ENCODE assay signal across 19 cellular contexts in the genomic region with DNA sequence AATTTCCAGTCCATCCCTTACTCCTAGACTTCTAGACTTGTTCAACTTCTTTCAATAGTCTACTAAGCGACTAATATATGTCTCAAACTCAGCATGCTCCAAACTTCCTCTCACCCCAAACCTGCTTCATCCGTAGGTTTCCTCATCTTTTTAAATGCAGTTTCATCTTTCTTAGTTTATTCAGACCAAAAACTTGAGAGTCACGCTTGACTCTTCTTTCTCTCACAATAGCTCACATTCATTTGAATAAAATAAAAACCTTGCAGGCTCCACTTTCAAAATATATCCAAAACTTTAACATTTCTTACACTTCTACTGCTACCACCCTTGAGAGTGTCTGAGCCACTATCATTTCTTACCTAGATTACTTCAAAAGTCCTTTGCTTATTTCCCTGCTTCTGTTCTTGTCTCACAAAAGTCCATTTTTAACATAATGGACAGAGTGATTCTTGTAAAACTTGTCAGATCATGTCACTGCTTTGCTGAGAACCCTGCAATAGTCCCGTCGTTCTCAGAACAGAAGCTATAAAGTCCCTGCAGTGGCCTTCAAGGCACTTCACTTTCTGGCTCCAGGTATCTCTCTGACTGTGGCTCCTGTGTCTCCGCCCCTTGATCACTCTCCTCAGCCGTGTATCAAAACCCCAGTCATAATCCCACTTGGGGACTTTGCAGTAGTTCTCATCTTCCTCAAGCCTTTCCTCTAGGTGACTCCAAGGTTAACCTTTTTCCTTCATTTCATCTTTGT.
DNase-seq lines count a peak whose midpoint lies in the region; ATAC-seq lines count a peak whose summit lies in the region.
"Had no signal": no experiment of that assay in that cellular context is flagged by ENCODE, and none has a peak within 500 bp of the region (broad histone marks: within the 10 kb centered on the region; RNA-seq: fewer than 3 reads in every experiment).

No MANE protein-coding gene starts in this region.

- H3K4me1 Mint-ChIP-seq in IgD-negative memory B cell = peaks cover 9 to 51% (median 43%) of the 10 kb centered on the region in 3 donors
- H3K4me1 Mint-ChIP-seq: activated naive CD4-positive, alpha-beta T cell treated with anti-CD3 and anti-CD28 coated beads, Interleukin-2, amount 10 ng/mL, durations not matched to agents 7 days and 5 days; H9; naive thymus-derived CD8-positive, alpha-beta T cell had no signal

- peaks cover 2 to 4% (median 3%) of the 10 kb centered on the region in 3 donors for H3K9me3 Mint-ChIP-seq in IgD-negative memory B cell
- H3K9me3 Mint-ChIP-seq: activated naive CD4-positive, alpha-beta T cell treated with anti-CD3 and anti-CD28 coated beads, Interleukin-2, amount 10 ng/mL, durations not matched to agents 7 days and 5 days; H9 had no signal

- DNase-seq in Right ventricle myocardium inferior (ENCODE audit: missing footprints) (no peak), NCI-H2196 (lab: John Stamatoyannopoulos, UW; ENCODE audit: unreplicated experiment) (no peak), midbrain (lab: John Stamatoyannopoulos, UW) (no peak)
- DNase-seq: activated naive CD4-positive, alpha-beta T cell treated with anti-CD3 and anti-CD28 coated beads, Interleukin-2, amount 10 ng/mL, durations not matched to agents 7 days and 5 days; activated T-cell treated with anti-CD3 and anti-CD28 coated beads, Interleukin-2, amount 50 U/mL, for 48 hours; anterior cingulate cortex; Caco-2; central memory CD4-positive, alpha-beta T cell; H9; naive thymus-derived CD8-positive, alpha-beta T cell; NCI-H146; NCI-H2171 treated with DMSO at 0.1 percent for 48 hours; PC-9; stimulated activated naive CD8-positive, alpha-beta T cell treated with anti-CD3 and anti-CD28 coated beads, Interleukin-15, Interleukin-2, amounts not matched to agents 100 U/mL and 50 U/mL, for 24 hours had no signal

- H3K36me3 Mint-ChIP-seq in IgD-negative memory B cell = peaks cover 5% of the 10 kb centered on the region
- H3K36me3 Mint-ChIP-seq: activated naive CD4-positive, alpha-beta T cell treated with anti-CD3 and anti-CD28 coated beads, Interleukin-2, amount 10 ng/mL, durations not matched to agents 7 days and 5 days; naive thymus-derived CD8-positive, alpha-beta T cell had no signal

- ATAC-seq in GM19397 (IDR thresholded peaks at IDR 0.05; ENCODE audit: unreplicated experiment) (peak; percentile 50), HG02763 (IDR thresholded peaks at IDR 0.05; ENCODE audit: unreplicated experiment) (peak; percentile 56), Right ventricle myocardium inferior (no peak), GM21526 (IDR thresholded peaks at IDR 0.05; ENCODE audit: low FRiP score, unreplicated experiment) (no peak)
- ATAC-seq: gastroesophageal sphincter; naive thymus-derived CD8-positive, alpha-beta T cell; stimulated activated naive CD8-positive, alpha-beta T cell treated with anti-CD3 and anti-CD28 coated beads, Interleukin-15, Interleukin-2, amounts not matched to agents 100 U/mL and 50 U/mL, for 24 hours had no signal

- H3K4me3 Mint-ChIP-seq in IgD-negative memory B cell = peak overlapping the region in 2 of 4 donors; percentile 9 to 25
- H3K4me3 Mint-ChIP-seq: activated naive CD4-positive, alpha-beta T cell treated with anti-CD3 and anti-CD28 coated beads, Interleukin-2, amount 10 ng/mL, durations not matched to agents 7 days and 5 days; H9; naive thymus-derived CD8-positive, alpha-beta T cell had no signal

- H3K27ac Mint-ChIP-seq in IgD-negative memory B cell = peak overlapping the region; percentile 15 to 56 (median 39)
- H3K27ac Mint-ChIP-seq: activated naive CD4-positive, alpha-beta T cell treated with anti-CD3 and anti-CD28 coated beads, Interleukin-2, amount 10 ng/mL, durations not matched to agents 7 days and 5 days; H9; naive thymus-derived CD8-positive, alpha-beta T cell had no signal

- intact Hi-C loops in Right ventricle myocardium inferior (cut with DNase I) = no loop called here

- H3K27me3 Mint-ChIP-seq in IgD-negative memory B cell = no peaks in the 10 kb centered on the region
- H3K27me3 Mint-ChIP-seq: activated naive CD4-positive, alpha-beta T cell treated with anti-CD3 and anti-CD28 coated beads, Interleukin-2, amount 10 ng/mL, durations not matched to agents 7 days and 5 days; naive thymus-derived CD8-positive, alpha-beta T cell had no signal

Comparison
In these comparisons a context has a peak if more than half of its experiments do, and no peak if none do; other contexts are left out.
1. ATAC-seq: peak in GM19397 (single experiment) and HG02763 (single experiment); none in Right ventricle myocardium inferior (single experiment) and GM21526 (single experiment).